In the genomic region with DNA sequence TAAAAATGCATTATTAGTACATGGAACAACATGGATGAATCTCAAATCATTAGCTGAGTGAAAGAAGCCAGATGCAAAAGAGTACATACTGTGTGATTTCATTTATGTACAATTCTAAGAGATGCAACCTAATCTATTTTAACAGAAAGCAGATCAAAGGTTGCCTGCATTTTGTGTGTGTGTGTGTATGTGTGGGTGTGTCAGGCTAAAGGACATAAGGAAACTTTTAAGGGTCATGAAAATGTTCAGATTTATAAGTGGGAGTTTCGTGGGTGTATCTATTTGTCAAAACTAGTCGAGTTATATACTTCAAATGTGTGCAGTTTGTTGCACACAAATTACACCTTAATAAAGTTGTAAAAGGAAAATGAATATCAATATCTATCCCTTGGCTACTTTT, we compare ENCODE assay signal across 29 cellular contexts. TPM values are rescaled to one million over a fixed set of nuclear protein-coding genes. Genes with fewer than 3 reads are reported as not detected.
"Had no signal": no experiment of that assay in that cellular context is flagged by ENCODE, and none has a peak within 500 bp of the region (broad histone marks: within the 10 kb centered on the region; RNA-seq: fewer than 3 reads in every experiment).

No MANE protein-coding gene starts in this region.

- H3K27ac ChIP-seq: brain microvascular endothelial cell, colonic mucosa, epithelial cell of prostate, esophagus squamous epithelium, gastroesophageal sphincter had no signal

- H3K27me3 ChIP-seq: brain microvascular endothelial cell, colonic mucosa, esophagus squamous epithelium, gastroesophageal sphincter had no signal

- H3K4me1 ChIP-seq: esophagus squamous epithelium, gastroesophageal sphincter had no signal

- H3K27me3 Mint-ChIP-seq: activated CD4-positive, alpha-beta memory T cell treated with anti-CD3 and anti-CD28 coated beads for 36 hours; activated CD4-positive, alpha-beta T cell treated with anti-CD3 and anti-CD28 coated beads for 36 hours; activated CD4-positive, alpha-beta T cell treated with anti-CD3 and anti-CD28 coated beads, Interleukin-2, amount 10 ng/mL, durations not matched to agents 24 days and 14 days; activated naive CD8-positive, alpha-beta T cell; activated T-helper 17 cell treated with anti-CD3 and anti-CD28 coated beads, Interleukin-2, amount 50 U/mL, for 72 hours had no signal

- DNase-seq: activated CD4-positive, alpha-beta memory T cell treated with anti-CD3 and anti-CD28 coated beads for 36 hours; activated CD4-positive, alpha-beta T cell treated with anti-CD3 and anti-CD28 coated beads for 36 hours; activated CD4-positive, alpha-beta T cell treated with anti-CD3 and anti-CD28 coated beads, Interleukin-2, amount 10 ng/mL, durations not matched to agents 24 days and 14 days; activated CD4-positive, CD25-positive, alpha-beta regulatory T cell; activated CD4-positive, CD25-positive, alpha-beta regulatory T cell treated with anti-CD3 and anti-CD28 coated beads, Interleukin-2, amount 50 U/mL, for 72 hours; activated CD8-positive, alpha-beta memory T cell treated with anti-CD3 and anti-CD28 coated beads for 24 hours; activated effector memory CD4-positive, alpha-beta T cell treated with Interleukin-2 at 50 U/mL for 16 hours; activated gamma-delta T cell treated with Interleukin-2 at 50 U/mL for 16 hours; activated naive CD4-positive, alpha-beta T cell treated with anti-CD3 and anti-CD28 coated beads, Interleukin-2, amount 50 U/mL, for 16 hours; activated naive CD4-positive, alpha-beta T cell treated with Interleukin-2 at 50 U/mL for 16 hours; activated T-cell treated with anti-CD3 and anti-CD28 coated beads, Interleukin-2, amount 50 U/mL, for 4 hours; amniotic stem cell; anterior cingulate cortex; brain microvascular endothelial cell; caudate nucleus; colonic mucosa; effector CD8-positive, alpha-beta T cell; esophagus squamous epithelium; foreskin melanocyte; T-helper 2 cell had no signal

- FAIRE-seq: astrocyte, bronchial epithelial cell, endometrium, endothelial cell of umbilical vein had no signal

- H3K27ac Mint-ChIP-seq: activated CD4-positive, alpha-beta memory T cell treated with anti-CD3 and anti-CD28 coated beads for 36 hours; activated CD4-positive, alpha-beta T cell treated with anti-CD3 and anti-CD28 coated beads for 36 hours; activated CD4-positive, alpha-beta T cell treated with anti-CD3 and anti-CD28 coated beads, Interleukin-2, amount 10 ng/mL, durations not matched to agents 24 days and 14 days; activated naive CD8-positive, alpha-beta T cell; activated T-helper 17 cell treated with anti-CD3 and anti-CD28 coated beads, Interleukin-2, amount 50 U/mL, for 72 hours had no signal

- H3K4me3 ChIP-seq: colonic mucosa, esophagus squamous epithelium, gastroesophageal sphincter had no signal

- ATAC-seq: activated CD4-positive, alpha-beta T cell treated with anti-CD3 and anti-CD28 coated beads for 36 hours; activated T-cell treated with anti-CD3 and anti-CD28 coated beads, Interleukin-2, amount 50 U/mL, for 4 hours; activated T-helper 17 cell treated with anti-CD3 and anti-CD28 coated beads, Interleukin-2, amount 50 U/mL, for 72 hours; gastroesophageal sphincter had no signal

- H3K9me3 ChIP-seq: colonic mucosa, esophagus squamous epithelium, gastroesophageal sphincter had no signal

- H3K4me1 Mint-ChIP-seq: activated T-helper 17 cell treated with anti-CD3 and anti-CD28 coated beads, Interleukin-2, amount 50 U/mL, for 72 hours had no signal

- H3K9me3 Mint-ChIP-seq: activated CD4-positive, alpha-beta memory T cell treated with anti-CD3 and anti-CD28 coated beads for 36 hours; activated CD4-positive, alpha-beta T cell treated with anti-CD3 and anti-CD28 coated beads, Interleukin-2, amount 10 ng/mL, durations not matched to agents 24 days and 14 days; activated T-cell treated with anti-CD3 and anti-CD28 coated beads, Interleukin-2, amount 50 U/mL, for 4 hours; activated T-helper 17 cell treated with anti-CD3 and anti-CD28 coated beads, Interleukin-2, amount 50 U/mL, for 72 hours had no signal

- H3K4me3 Mint-ChIP-seq: activated CD4-positive, alpha-beta memory T cell treated with anti-CD3 and anti-CD28 coated beads for 36 hours; activated CD4-positive, alpha-beta T cell treated with anti-CD3 and anti-CD28 coated beads for 36 hours; activated CD4-positive, alpha-beta T cell treated with anti-CD3 and anti-CD28 coated beads, Interleukin-2, amount 10 ng/mL, durations not matched to agents 24 days and 14 days; activated naive CD8-positive, alpha-beta T cell; activated T-cell treated with anti-CD3 and anti-CD28 coated beads, Interleukin-2, amount 50 U/mL, for 4 hours; activated T-helper 17 cell treated with anti-CD3 and anti-CD28 coated beads, Interleukin-2, amount 50 U/mL, for 72 hours had no signal

RNA-seq across cellular contexts. Expression of gene NEK5, which starts 48.4 kb away (rescaled TPM):
- total RNA-seq: activated CD4-positive, alpha-beta T cell treated with anti-CD3 and anti-CD28 coated beads, Interleukin-2, amount 10 ng/mL, durations not matched to agents 24 days and 14 days; activated T-helper 17 cell treated with anti-CD3 and anti-CD28 coated beads, Interleukin-2, amount 50 U/mL, for 72 hours; T-helper 1 cell treated with Interleukin-12 subunit alpha and Interleukin-12 subunit beta and Interleukin-4 antibody, amounts not matched to agents 30 ng/mL and 1 ng/mL, for 36 hours had no signal
